Comparison of ENCODE assay signal across 25 cellular contexts in the genomic region with DNA sequence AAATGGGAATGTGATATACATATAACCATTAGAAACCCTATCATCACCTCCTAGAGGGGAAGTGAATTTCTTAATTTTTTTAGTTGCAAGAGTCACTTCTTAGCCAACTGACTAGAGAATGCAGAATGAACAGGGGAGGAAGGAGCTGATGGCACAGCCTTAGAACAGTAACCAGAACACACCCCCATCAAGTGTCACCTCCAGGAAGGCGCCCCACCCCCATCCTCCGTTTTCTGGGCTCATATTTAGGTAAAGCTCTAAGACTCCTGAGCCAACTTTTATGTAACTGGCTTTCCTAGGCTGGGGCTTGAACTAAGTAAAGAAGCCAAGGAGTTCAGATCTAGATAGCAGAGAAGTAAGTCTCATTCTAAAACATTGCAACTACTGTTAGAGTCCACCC. TPM values are rescaled to one million over a fixed set of nuclear protein-coding genes. Genes with fewer than 3 reads are reported as not detected.
"Had no signal": no experiment of that assay in that cellular context is flagged by ENCODE, and none has a peak within 500 bp of the region (broad histone marks: within the 10 kb centered on the region; RNA-seq: fewer than 3 reads in every experiment).

No MANE protein-coding gene starts in this region.

- H3K27me3 ChIP-seq: cardiac muscle cell, foreskin keratinocyte, stomach, suprapubic skin, vagina had no signal

- H3K27ac ChIP-seq: cardiac muscle cell, foreskin keratinocyte, right lobe of liver, skin epidermis, stomach, suprapubic skin, vagina, WERI-Rb-1 had no signal

- ATAC-seq: foreskin keratinocyte; left lobe of liver; right lobe of liver; stimulated activated memory B cell treated with anti-CD40 and anti-IgM and Interleukin-4, amounts not matched to agents 10 μg/mL and 1 μg/mL and 100 μg/mL, for 72 hours had no signal

- H3K36me3 ChIP-seq: cardiac muscle cell had no signal

- DNase-seq: activated CD4-positive, alpha-beta T cell treated with anti-CD3 and anti-CD28 coated beads, Interleukin-2, amount 50 U/mL, for 1 hour; activated CD4-positive, CD25-positive, alpha-beta regulatory T cell treated with anti-CD3 and anti-CD28 coated beads, Interleukin-2, amount 50 U/mL, for 72 hours; activated CD8-positive, alpha-beta memory T cell treated with anti-CD3 and anti-CD28 coated beads, Interleukin-2, amount 50 U/mL, for 4 hours; activated naive CD4-positive, alpha-beta T cell; activated T-cell treated with anti-CD3 and anti-CD28 coated beads, Interleukin-2, amount 50 U/mL, for 24 hours; effector CD4-positive, alpha-beta T cell; foreskin keratinocyte; immature natural killer cell; naive B cell; posterior cingulate gyrus; right lobe of liver; stimulated activated CD4-positive, alpha-beta T cell treated with anti-CD3 and anti-CD28 coated beads, Interleukin-2, amount 100 ng/mL, for 24 hours; stomach; trophoblast cell; WERI-Rb-1 had no signal

- H3K27me3 Mint-ChIP-seq: activated T-cell treated with anti-CD3 and anti-CD28 coated beads, Interleukin-2, amount 50 U/mL, for 24 hours; naive B cell; stimulated activated memory B cell treated with anti-CD40 and anti-IgM and Interleukin-4, amounts not matched to agents 10 μg/mL and 1 μg/mL and 100 μg/mL, for 72 hours had no signal

- H3K4me1 ChIP-seq: foreskin keratinocyte, right lobe of liver, stomach, vagina had no signal

- H3K4me1 Mint-ChIP-seq: immature natural killer cell; stimulated activated memory B cell treated with anti-CD40 and anti-IgM and Interleukin-4, amounts not matched to agents 10 μg/mL and 1 μg/mL and 100 μg/mL, for 72 hours had no signal

- H3K4me3 Mint-ChIP-seq: activated T-cell treated with anti-CD3 and anti-CD28 coated beads, Interleukin-2, amount 50 U/mL, for 24 hours; immature natural killer cell; stimulated activated memory B cell treated with anti-CD40 and anti-IgM and Interleukin-4, amounts not matched to agents 10 μg/mL and 1 μg/mL and 100 μg/mL, for 72 hours had no signal

- H3K4me3 ChIP-seq: cardiac muscle cell, lung, right lobe of liver, skin epidermis, stomach, suprapubic skin, vagina had no signal

- H3K27ac Mint-ChIP-seq: activated T-cell treated with anti-CD3 and anti-CD28 coated beads, Interleukin-2, amount 50 U/mL, for 24 hours; activated T-helper 2 cell treated with anti-CD3 and anti-CD28 coated beads, Interferon-gamma antibody, Interleukin-2, Interleukin-4, amounts not matched to agents 10 μg/mL and 5 μg/mL and 100 μg/mL, durations not matched to agents 14 hours and 24 hours and 36 hours; stimulated activated memory B cell treated with anti-CD40 and anti-IgM and Interleukin-4, amounts not matched to agents 10 μg/mL and 1 μg/mL and 100 μg/mL, for 72 hours had no signal

- H3K9me3 ChIP-seq: right lobe of liver, stomach, suprapubic skin, vagina had no signal

- H3K9me3 Mint-ChIP-seq: activated T-cell treated with anti-CD3 and anti-CD28 coated beads, Interleukin-2, amount 50 U/mL, for 24 hours; activated T-helper 2 cell treated with anti-CD3 and anti-CD28 coated beads, Interferon-gamma antibody, Interleukin-2, Interleukin-4, amounts not matched to agents 10 μg/mL and 5 μg/mL and 100 μg/mL, durations not matched to agents 14 hours and 24 hours and 36 hours; immature natural killer cell; naive B cell had no signal

RNA-seq across cellular contexts. Expression of gene COL17A1, which starts 54.0 kb away (rescaled TPM):
- total RNA-seq: activated T-helper 2 cell treated with anti-CD3 and anti-CD28 coated beads, Interferon-gamma antibody, Interleukin-2, Interleukin-4, amounts not matched to agents 10 μg/mL and 5 μg/mL and 100 μg/mL, durations not matched to agents 14 hours and 24 hours and 36 hours; cardiac muscle cell; chondrocyte had no signal
- polyA plus RNA-seq: immature natural killer cell, neural cell had no signal
